Comparison of ENCODE assay signal across 8 cellular contexts in genomic region chr2:86807462-86808275, GRCh38. TPM values are rescaled to one million over a fixed set of nuclear protein-coding genes. Genes with fewer than 3 reads are reported as not detected.
DNase-seq lines count a peak whose midpoint lies in the region; ATAC-seq and TF ChIP-seq lines count a peak whose summit lies in the region.

No MANE protein-coding gene starts in this region.

- peak overlapping the region; percentile 33 for H3K27ac Mint-ChIP-seq in T-helper 1 cell treated with Interleukin-12 subunit alpha and Interleukin-12 subunit beta and Interleukin-4 antibody, amounts not matched to agents 30 μg/mL and 1 μg/mL, for 36 hours

- DNase-seq in activated gamma-delta T cell (lab: John Stamatoyannopoulos, UW) = peak; percentile 17
- DNase-seq in activated gamma-delta T cell treated with Interleukin-2 at 50 U/mL for 16 hours = no peak
- peak; percentile 43 to 85 (median 78) for DNase-seq in dorsolateral prefrontal cortex
- DNase-seq in lower lobe of right lung = peak; percentile 64

- no peaks in the 10 kb centered on the region for H3K79me2 ChIP-seq in KMS-11 (ENCODE audit: insufficient read depth, low read depth)

- peaks cover 54% of the 10 kb centered on the region for H3K27me3 Mint-ChIP-seq in T-helper 1 cell treated with Interleukin-12 subunit alpha and Interleukin-12 subunit beta and Interleukin-4 antibody, amounts not matched to agents 30 μg/mL and 1 μg/mL, for 36 hours (ENCODE audit: low read depth)

- H3K27ac ChIP-seq in KMS-11 (no peak overlapping the region; the same call in 1 of the 2 replicates), dorsolateral prefrontal cortex (peak overlapping the region in 45 of 59 donors; percentile 2 to 83 (median 62)), lower lobe of right lung (no peak overlapping the region), subcutaneous abdominal adipose tissue (ENCODE audit: low read depth, low read length) (no peak overlapping the region)

- H3K36me3 Mint-ChIP-seq in T-helper 1 cell treated with Interleukin-12 subunit alpha and Interleukin-12 subunit beta and Interleukin-4 antibody, amounts not matched to agents 30 μg/mL and 1 μg/mL, for 36 hours (ENCODE audit: low read depth) = no peaks in the 10 kb centered on the region

- no peaks in the 10 kb centered on the region for H4K20me1 ChIP-seq in KMS-11 (ENCODE audit: insufficient read depth)

- H3K36me3 ChIP-seq in KMS-11 (ENCODE audit: insufficient read depth) (no peaks in the 10 kb centered on the region), lower lobe of right lung (no peaks in the 10 kb centered on the region), subcutaneous abdominal adipose tissue (ENCODE audit: control insufficient read depth in 5 of 5, insufficient read depth in 5 of 5, low read length in 5 of 5) (no peaks in the 10 kb centered on the region)

- H3K4me1 Mint-ChIP-seq in T-helper 1 cell treated with Interleukin-12 subunit alpha and Interleukin-12 subunit beta and Interleukin-4 antibody, amounts not matched to agents 30 μg/mL and 1 μg/mL, for 36 hours (ENCODE audit: low read depth) = peaks cover 20% of the 10 kb centered on the region

- peak overlapping the region; percentile 100 for H2AFZ ChIP-seq in KMS-11 (ENCODE audit: low read depth)

- no peaks in the 10 kb centered on the region; the same call in 1 of the 2 replicates for H3K27me3 ChIP-seq in KMS-11 (ENCODE audit: insufficient read depth, low read depth)
- H3K27me3 ChIP-seq in dorsolateral prefrontal cortex = peaks cover 0 to 44% (median 21%) of the 10 kb centered on the region in 45 donors
- peaks cover 51% of the 10 kb centered on the region for H3K27me3 ChIP-seq in lower lobe of right lung (ENCODE audit: low read depth)
- H3K27me3 ChIP-seq in subcutaneous abdominal adipose tissue (ENCODE audit: control insufficient read depth in 5 of 5, insufficient read depth in 4 of 5, low read length in 5 of 5) = peaks cover 12 to 26% (median 16%) of the 10 kb centered on the region in 5 donors

- H3K4me3 ChIP-seq in KMS-11 (IDR thresholded peaks at IDR 0.05; ENCODE audit: insufficient read depth, low read depth, low read length) (peak overlapping the region; percentile 55), dorsolateral prefrontal cortex (peak overlapping the region; percentile 15 to 71 (median 53)), lower lobe of right lung (peak overlapping the region; percentile 51), subcutaneous abdominal adipose tissue (ENCODE audit: low read depth in 1 of 5, low read length in 5 of 5) (peak overlapping the region; percentile 50 to 71 (median 59))

- H3K4me1 ChIP-seq in KMS-11 (ENCODE audit: low read depth, poor library complexity, severe bottlenecking) = peaks cover 5% of the 10 kb centered on the region
- H3K4me1 ChIP-seq in lower lobe of right lung = peaks cover 20% of the 10 kb centered on the region
- peaks cover 0 to 26% (median 17%) of the 10 kb centered on the region in 5 donors for H3K4me1 ChIP-seq in subcutaneous abdominal adipose tissue (ENCODE audit: control insufficient read depth in 5 of 5, insufficient read depth in 5 of 5, low read length in 5 of 5)

- ATAC-seq in lower lobe of right lung (peak; percentile 68 to 69), HG03439 (IDR thresholded peaks at IDR 0.05; ENCODE audit: unreplicated experiment) (no peak)

- intact Hi-C loops in dorsolateral prefrontal cortex (cut with DNase I) (loop anchor here in 1 of 2 donors (10.0 kb wide), 1 partner anchor 407 kb away; no protein-coding TSS in a partner anchor), lower lobe of right lung (cut with DNase I) (no loop called here)

- H3K4me2 ChIP-seq in KMS-11 = peak overlapping the region; percentile 99

- H3K4me3 Mint-ChIP-seq in T-helper 1 cell treated with Interleukin-12 subunit alpha and Interleukin-12 subunit beta and Interleukin-4 antibody, amounts not matched to agents 30 μg/mL and 1 μg/mL, for 36 hours = peak overlapping the region; percentile 93

- H3K9ac ChIP-seq in KMS-11 (peak overlapping the region; percentile 56), subcutaneous abdominal adipose tissue (ENCODE audit: low read length in 5 of 5) (peak overlapping the region in 3 of 5 donors; percentile 5 to 66 (median 52))

- no peak for TF ChIP-seq CTCF in KMS-11 (conservative IDR thresholded peaks at IDR 0.05; ENCODE audit: low read depth, low read length)
- peak in 1 of 56 donors; percentile 6 for TF ChIP-seq CTCF in dorsolateral prefrontal cortex (IDR thresholded peaks at IDR 0.05 in 54 of 56, conservative IDR thresholded peaks at IDR 0.05 in 2 of 56; ENCODE audit: low read depth in 1 of 56, partially characterized antibody in 56 of 56)
- no peak for TF ChIP-seq CTCF in lower lobe of right lung (IDR thresholded peaks at IDR 0.05)

- no peaks in the 10 kb centered on the region for H3K9me3 Mint-ChIP-seq in T-helper 1 cell treated with Interleukin-12 subunit alpha and Interleukin-12 subunit beta and Interleukin-4 antibody, amounts not matched to agents 30 μg/mL and 1 μg/mL, for 36 hours

- H3K9me3 ChIP-seq in lower lobe of right lung = no peaks in the 10 kb centered on the region
- no peaks in the 10 kb centered on the region for H3K9me3 ChIP-seq in subcutaneous abdominal adipose tissue (ENCODE audit: control insufficient read depth in 5 of 5, low read length in 5 of 5)

RNA-seq across cellular contexts. Expression of gene CD8A, which starts 17.0 kb away (rescaled TPM):
- total RNA-seq in dorsolateral prefrontal cortex = 1 to 10 TPM in 119 of 120 experiments, under 1 TPM in 1; 0.88 to 5.0 (median 2.7) TPM
- 5.5 TPM for total RNA-seq in lower lobe of right lung

RNA-seq across cellular contexts. Expression of gene CD8B, which starts 54.0 kb away (rescaled TPM):
- total RNA-seq in dorsolateral prefrontal cortex = 1 to 10 TPM in 6 of 120 experiments, under 1 TPM in 19, not detected in 95; 0.40 to 1.3 (median 0.79) TPM
- 1.5 TPM for total RNA-seq in lower lobe of right lung

Comparison
In these comparisons a context has a peak if more than half of its experiments do, and no peak if none do; other contexts are left out.
1. H3K27ac ChIP-seq: peak in dorsolateral prefrontal cortex (45 of 59); none in KMS-11 (single experiment), lower lobe of right lung (single experiment) and subcutaneous abdominal adipose tissue (single experiment).
2. Peak in every context shown above with its lines, with median percentiles within 50 percentile points of each other: H3K4me3 ChIP-seq.